ENCODE assay signal across 17 cellular contexts in genomic region chr15:50190723-50191122, GRCh38. TPM values are rescaled to one million over a fixed set of nuclear protein-coding genes. Genes with fewer than 3 reads are reported as not detected.
DNase-seq lines count a peak whose midpoint lies in the region; ATAC-seq and TF ChIP-seq lines count a peak whose summit lies in the region.
"Had no signal": no experiment of that assay in that cellular context is flagged by ENCODE, and none has a peak within 500 bp of the region (broad histone marks: within the 10 kb centered on the region; RNA-seq: fewer than 3 reads in every experiment).

No MANE protein-coding gene starts in this region.

- H3K4me1 ChIP-seq in OCI-LY7 (ENCODE audit: insufficient read depth, low read length, poor library complexity, severe bottlenecking), result peaks cover 36% of the 10 kb centered on the region
- no peaks in the 10 kb centered on the region for H3K4me1 ChIP-seq in CD4-positive, alpha-beta memory T cell (ENCODE audit: insufficient read depth, low read length)
- H3K4me1 ChIP-seq: gastroesophageal sphincter, parathyroid adenoma, SJSA1, suprapubic skin had no signal

- peaks cover 16% of the 10 kb centered on the region for H3K4me1 Mint-ChIP-seq in activated T-cell treated with anti-CD3 and anti-CD28 coated beads, Interleukin-2, amount 50 U/mL, for 72 hours (ENCODE audit: low read depth)
- no peaks in the 10 kb centered on the region for H3K4me1 Mint-ChIP-seq in activated T-cell treated with anti-CD3 and anti-CD28 coated beads, Interleukin-2, amount 50 U/mL, for 24 hours (ENCODE audit: low read depth)
- peaks cover 14% of the 10 kb centered on the region for H3K4me1 Mint-ChIP-seq in stimulated activated memory B cell treated with anti-CD40 and anti-IgM and Interleukin-4, amounts not matched to agents 10 μg/mL and 1 μg/mL and 100 μg/mL, for 72 hours
- H3K4me1 Mint-ChIP-seq in CD4-positive, alpha-beta memory T cell, result no peaks in the 10 kb centered on the region
- H3K4me1 Mint-ChIP-seq: activated naive CD4-positive, alpha-beta T cell treated with anti-CD3 and anti-CD28 coated beads, Interleukin-2, amount 50 U/mL, for 24 hours had no signal

- peak in 1 of 2 donors; percentile 15 for DNase-seq in activated T-cell treated with anti-CD3 and anti-CD28 coated beads, Interleukin-2, amount 50 U/mL, for 72 hours
- no peak for DNase-seq in activated T-cell treated with anti-CD3 and anti-CD28 coated beads, Interleukin-2, amount 50 U/mL, for 24 hours
- no peak for DNase-seq in OCI-LY7 (ENCODE audit: low spot score)
- DNase-seq in CD4-positive, alpha-beta memory T cell, result no peak
- DNase-seq in hypothalamus (lab: John Stamatoyannopoulos, UW), result no peak
- no peak for DNase-seq in germinal center (ENCODE audit: low spot score)
- DNase-seq: activated CD8-positive, alpha-beta memory T cell treated with anti-CD3 and anti-CD28 coated beads for 24 hours; Caco-2; NCI-H2171 treated with DMSO at 0.1 percent for 48 hours had no signal

- H3K4me3 ChIP-seq in OCI-LY7 (ENCODE audit: low read depth, low read length, poor library complexity, severe bottlenecking), result no peak overlapping the region
- H3K4me3 ChIP-seq in CD4-positive, alpha-beta memory T cell (ENCODE audit: low read length in 2 of 2), result no peak overlapping the region
- H3K4me3 ChIP-seq: gastroesophageal sphincter, SJSA1, suprapubic skin had no signal

- H4K20me1 ChIP-seq in OCI-LY7 (ENCODE audit: insufficient read depth, low read length), result no peaks in the 10 kb centered on the region

- H3K9me3 Mint-ChIP-seq in activated T-cell treated with anti-CD3 and anti-CD28 coated beads, Interleukin-2, amount 50 U/mL, for 72 hours, result no peaks in the 10 kb centered on the region
- H3K9me3 Mint-ChIP-seq in activated T-cell treated with anti-CD3 and anti-CD28 coated beads, Interleukin-2, amount 50 U/mL, for 24 hours, result no peaks in the 10 kb centered on the region
- H3K9me3 Mint-ChIP-seq in stimulated activated memory B cell treated with anti-CD40 and anti-IgM and Interleukin-4, amounts not matched to agents 10 μg/mL and 1 μg/mL and 100 μg/mL, for 72 hours, result no peaks in the 10 kb centered on the region
- no peaks in the 10 kb centered on the region for H3K9me3 Mint-ChIP-seq in CD4-positive, alpha-beta memory T cell
- H3K9me3 Mint-ChIP-seq: activated naive CD4-positive, alpha-beta T cell treated with anti-CD3 and anti-CD28 coated beads, Interleukin-2, amount 50 U/mL, for 24 hours had no signal

- H2AFZ ChIP-seq in OCI-LY7 (ENCODE audit: low read length), result no peak overlapping the region
- H2AFZ ChIP-seq: parathyroid adenoma had no signal

- H3K27ac ChIP-seq in OCI-LY7 (ENCODE audit: low read depth, low read length, poor library complexity, severe bottlenecking), result peak overlapping the region; percentile 20
- H3K27ac ChIP-seq in CD4-positive, alpha-beta memory T cell (ENCODE audit: low read depth, low read length), result no peak overlapping the region
- H3K27ac ChIP-seq: gastroesophageal sphincter, parathyroid adenoma, SJSA1, suprapubic skin had no signal

- POLR2A ChIA-PET in OCI-LY7 (lab: Charles Lee), result interaction anchor here (0.7 kb wide), 1 partner anchor 42 kb away, joined by 3 read pairs; no protein-coding TSS in a partner anchor
- POLR2A ChIA-PET in CD4-positive, alpha-beta memory T cell (lab: Charles Lee; ENCODE audit: partially characterized antibody), result no interaction called here

- no peak for TF ChIP-seq CTCF in OCI-LY7 (conservative IDR thresholded peaks at IDR 0.05; ENCODE audit: low read length)

- H3K4me3 Mint-ChIP-seq in activated T-cell treated with anti-CD3 and anti-CD28 coated beads, Interleukin-2, amount 50 U/mL, for 72 hours, result peak overlapping the region in 1 of 2 donors; percentile 11
- H3K4me3 Mint-ChIP-seq in activated T-cell treated with anti-CD3 and anti-CD28 coated beads, Interleukin-2, amount 50 U/mL, for 24 hours, result no peak overlapping the region
- H3K4me3 Mint-ChIP-seq in stimulated activated memory B cell treated with anti-CD40 and anti-IgM and Interleukin-4, amounts not matched to agents 10 μg/mL and 1 μg/mL and 100 μg/mL, for 72 hours, result no peak overlapping the region
- no peak overlapping the region for H3K4me3 Mint-ChIP-seq in CD4-positive, alpha-beta memory T cell
- H3K4me3 Mint-ChIP-seq: activated naive CD4-positive, alpha-beta T cell treated with anti-CD3 and anti-CD28 coated beads, Interleukin-2, amount 50 U/mL, for 24 hours had no signal

- no peaks in the 10 kb centered on the region for H3K36me3 ChIP-seq in OCI-LY7 (ENCODE audit: insufficient read depth, low read length)
- no peaks in the 10 kb centered on the region for H3K36me3 ChIP-seq in CD4-positive, alpha-beta memory T cell (ENCODE audit: insufficient read depth, low read length)
- H3K36me3 ChIP-seq: gastroesophageal sphincter, SJSA1, suprapubic skin had no signal

- BruUV-seq in OCI-LY7 (replicated peaks; lab: Mats Ljungman, UMichigan), result no TSS peak

- ATAC-seq in activated T-cell treated with anti-CD3 and anti-CD28 coated beads, Interleukin-2, amount 50 U/mL, for 72 hours (replicated peaks in 1 of 2), result peak; percentile 69 to 87
- ATAC-seq in HG02943 (IDR thresholded peaks at IDR 0.05; ENCODE audit: low read depth, unreplicated experiment), result peak; percentile 54
- peak; percentile 16 for ATAC-seq in stimulated activated memory B cell treated with anti-CD40 and anti-IgM and Interleukin-4, amounts not matched to agents 10 μg/mL and 1 μg/mL and 100 μg/mL, for 72 hours
- ATAC-seq: gastroesophageal sphincter had no signal

- H3K27me3 ChIP-seq in CD4-positive, alpha-beta memory T cell (ENCODE audit: insufficient read depth, low read length), result no peaks in the 10 kb centered on the region
- H3K27me3 ChIP-seq: SJSA1, suprapubic skin had no signal

- CTCF ChIA-PET in OCI-LY7 (lab: Charles Lee; ENCODE audit: unreplicated experiment), result no interaction called here
- CTCF ChIA-PET in CD4-positive, alpha-beta memory T cell (lab: Charles Lee; ENCODE audit: partially characterized antibody), result no interaction called here

- H3K27ac Mint-ChIP-seq in activated T-cell treated with anti-CD3 and anti-CD28 coated beads, Interleukin-2, amount 50 U/mL, for 72 hours, result peak overlapping the region; percentile 51
- no peak overlapping the region for H3K27ac Mint-ChIP-seq in activated T-cell treated with anti-CD3 and anti-CD28 coated beads, Interleukin-2, amount 50 U/mL, for 24 hours
- H3K27ac Mint-ChIP-seq in stimulated activated memory B cell treated with anti-CD40 and anti-IgM and Interleukin-4, amounts not matched to agents 10 μg/mL and 1 μg/mL and 100 μg/mL, for 72 hours, result no peak overlapping the region
- no peak overlapping the region for H3K27ac Mint-ChIP-seq in CD4-positive, alpha-beta memory T cell
- H3K27ac Mint-ChIP-seq: activated naive CD4-positive, alpha-beta T cell treated with anti-CD3 and anti-CD28 coated beads, Interleukin-2, amount 50 U/mL, for 24 hours had no signal

- H3K79me2 ChIP-seq in OCI-LY7 (ENCODE audit: insufficient read depth, low read depth, low read length), result no peaks in the 10 kb centered on the region
- H3K79me2 ChIP-seq: parathyroid adenoma had no signal

- H3K27me3 Mint-ChIP-seq in activated T-cell treated with anti-CD3 and anti-CD28 coated beads, Interleukin-2, amount 50 U/mL, for 72 hours (ENCODE audit: low read depth), result no peaks in the 10 kb centered on the region
- H3K27me3 Mint-ChIP-seq in activated T-cell treated with anti-CD3 and anti-CD28 coated beads, Interleukin-2, amount 50 U/mL, for 24 hours, result peaks cover 1% of the 10 kb centered on the region
- peaks cover 20% of the 10 kb centered on the region for H3K27me3 Mint-ChIP-seq in stimulated activated memory B cell treated with anti-CD40 and anti-IgM and Interleukin-4, amounts not matched to agents 10 μg/mL and 1 μg/mL and 100 μg/mL, for 72 hours
- H3K27me3 Mint-ChIP-seq in CD4-positive, alpha-beta memory T cell, result no peaks in the 10 kb centered on the region

- no peaks in the 10 kb centered on the region for H3K9me3 ChIP-seq in OCI-LY7 (ENCODE audit: low read length)
- no peaks in the 10 kb centered on the region for H3K9me3 ChIP-seq in CD4-positive, alpha-beta memory T cell (ENCODE audit: control insufficient read depth in 1 of 2, low read length in 2 of 2)
- H3K9me3 ChIP-seq: Caco-2, gastroesophageal sphincter, SJSA1, suprapubic skin had no signal

- peak overlapping the region; percentile 49 for H3K4me2 ChIP-seq in OCI-LY7 (ENCODE audit: low read length)

- no peaks in the 10 kb centered on the region for H3K9me2 ChIP-seq in OCI-LY7 (ENCODE audit: insufficient read depth, low read length)

- intact Hi-C loops in OCI-LY7 (cut with micrococcal nuclease; ENCODE audit: unreplicated experiment), result no loop called here
- intact Hi-C loops in CD4-positive, alpha-beta memory T cell (cut with micrococcal nuclease), result no loop called here

- H3K36me3 Mint-ChIP-seq in activated T-cell treated with anti-CD3 and anti-CD28 coated beads, Interleukin-2, amount 50 U/mL, for 72 hours (ENCODE audit: insufficient read depth in 2 of 2), result peaks cover 10 to 12% of the 10 kb centered on the region in 2 donors
- no peaks in the 10 kb centered on the region for H3K36me3 Mint-ChIP-seq in activated T-cell treated with anti-CD3 and anti-CD28 coated beads, Interleukin-2, amount 50 U/mL, for 24 hours (ENCODE audit: low read depth)
- no peaks in the 10 kb centered on the region for H3K36me3 Mint-ChIP-seq in stimulated activated memory B cell treated with anti-CD40 and anti-IgM and Interleukin-4, amounts not matched to agents 10 μg/mL and 1 μg/mL and 100 μg/mL, for 72 hours
- H3K36me3 Mint-ChIP-seq in CD4-positive, alpha-beta memory T cell, result no peaks in the 10 kb centered on the region
- H3K36me3 Mint-ChIP-seq: activated naive CD4-positive, alpha-beta T cell treated with anti-CD3 and anti-CD28 coated beads, Interleukin-2, amount 50 U/mL, for 24 hours had no signal

RNA-seq across cellular contexts. Expression of gene SLC27A2, which starts 8.7 kb away (rescaled TPM):
- total RNA-seq in activated T-cell treated with anti-CD3 and anti-CD28 coated beads, Interleukin-2, amount 50 U/mL, for 72 hours, result 10 to 100 TPM; 27.6 to 33.5 TPM
- not detected in 2 replicates for total RNA-seq in OCI-LY7 (2014; rRNA removed; shearing (Covaris generic))
- total RNA-seq in OCI-LY7 (2022), result not detected in 2 replicates
- total RNA-seq in CD4-positive, alpha-beta memory T cell, result under 1 TPM; 0.61 to 0.75 TPM
- under 1 TPM in 1 of 2 donors, not detected in 1; 0.93 TPM for polyA plus RNA-seq in CD4-positive, alpha-beta memory T cell
- total RNA-seq: cardiac septum had no signal

Comparison
In these comparisons a context has a peak if more than half of its experiments do, and no peak if none do; other contexts are left out.
1. ATAC-seq: peak in every context shown above with its lines; median percentile 78 in activated T-cell treated with anti-CD3 and anti-CD28 coated beads, Interleukin-2, amount 50 U/mL, for 72 hours; 54 in HG02943; 16 in stimulated activated memory B cell treated with anti-CD40 and anti-IgM and Interleukin-4, amounts not matched to agents 10 μg/mL and 1 μg/mL and 100 μg/mL, for 72 hours.
2. RNA of gene SLC27A2, which starts 8.7 kb away (total RNA-seq): 27.6 to 33.5 TPM in activated T-cell treated with anti-CD3 and anti-CD28 coated beads, Interleukin-2, amount 50 U/mL, for 72 hours; 0.61 to 0.75 TPM in CD4-positive, alpha-beta memory T cell and not detected in OCI-LY7; every median in the first group is over 10 times any median in the second.